Comparison of ENCODE assay signal across 1 cellular context in the genomic region with DNA sequence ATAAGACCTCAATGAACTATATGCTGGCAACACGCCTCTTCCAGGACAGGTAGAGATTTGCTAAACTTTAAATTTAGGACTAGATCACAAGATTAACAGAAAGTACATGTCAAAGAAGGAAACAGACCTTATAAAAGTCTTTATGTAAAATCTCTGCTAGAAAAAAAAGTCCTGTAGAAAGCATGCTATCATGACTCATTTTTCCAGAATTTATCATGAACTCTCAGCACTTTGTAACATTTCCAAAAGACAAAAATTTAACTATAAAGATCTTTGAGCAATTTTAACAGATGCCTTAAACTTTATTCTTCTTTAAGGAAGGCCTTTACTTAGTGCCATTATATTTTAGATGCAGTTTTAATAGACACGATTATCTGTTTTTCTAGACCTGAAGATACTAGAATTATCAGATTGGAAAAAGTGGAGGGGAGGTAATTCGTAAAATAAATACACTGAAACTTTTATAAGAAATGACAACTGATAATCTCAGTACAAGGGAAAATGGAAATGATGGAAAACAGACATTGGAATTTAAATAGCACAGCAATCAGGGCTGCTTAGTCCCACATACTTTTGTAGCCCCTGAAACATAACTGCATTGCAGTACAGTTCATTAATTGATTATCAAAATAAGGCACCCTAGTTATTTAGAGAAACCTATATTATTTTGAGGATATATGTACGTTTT.
TF ChIP-seq lines count a peak whose summit lies in the region.

No MANE protein-coding gene starts in this region.

TF ChIP-seq in IMR-90, 13 proteins besides CTCF, POLR2A, EP300 and RAD21 (continued from another document):
- TF ChIP-seq, protein P1, sequence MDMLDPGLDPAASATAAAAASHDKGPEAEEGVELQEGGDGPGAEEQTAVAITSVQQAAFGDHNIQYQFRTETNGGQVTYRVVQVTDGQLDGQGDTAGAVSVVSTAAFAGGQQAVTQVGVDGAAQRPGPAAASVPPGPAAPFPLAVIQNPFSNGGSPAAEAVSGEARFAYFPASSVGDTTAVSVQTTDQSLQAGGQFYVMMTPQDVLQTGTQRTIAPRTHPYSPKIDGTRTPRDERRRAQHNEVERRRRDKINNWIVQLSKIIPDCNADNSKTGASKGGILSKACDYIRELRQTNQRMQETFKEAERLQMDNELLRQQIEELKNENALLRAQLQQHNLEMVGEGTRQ (IDR thresholded peaks at IDR 0.05; ENCODE audit: low read depth, low read length) = no peak
- TF ChIP-seq, protein P2, sequence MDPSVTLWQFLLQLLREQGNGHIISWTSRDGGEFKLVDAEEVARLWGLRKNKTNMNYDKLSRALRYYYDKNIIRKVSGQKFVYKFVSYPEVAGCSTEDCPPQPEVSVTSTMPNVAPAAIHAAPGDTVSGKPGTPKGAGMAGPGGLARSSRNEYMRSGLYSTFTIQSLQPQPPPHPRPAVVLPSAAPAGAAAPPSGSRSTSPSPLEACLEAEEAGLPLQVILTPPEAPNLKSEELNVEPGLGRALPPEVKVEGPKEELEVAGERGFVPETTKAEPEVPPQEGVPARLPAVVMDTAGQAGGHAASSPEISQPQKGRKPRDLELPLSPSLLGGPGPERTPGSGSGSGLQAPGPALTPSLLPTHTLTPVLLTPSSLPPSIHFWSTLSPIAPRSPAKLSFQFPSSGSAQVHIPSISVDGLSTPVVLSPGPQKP (IDR thresholded peaks at IDR 0.05; ENCODE audit: borderline replicate concordance, low read depth, low read length) = no peak
- TF ChIP-seq RCOR1 (IDR thresholded peaks at IDR 0.05; ENCODE audit: insufficient replicate concordance, low read length) = no peak
- no peak for TF ChIP-seq FOS (IDR thresholded peaks at IDR 0.05; ENCODE audit: low read depth, low read length)
- no peak for TF ChIP-seq CHD1 (IDR thresholded peaks at IDR 0.05; ENCODE audit: low read depth, low read length)
- TF ChIP-seq NFE2L2 (IDR thresholded peaks at IDR 0.05; ENCODE audit: low read depth, low read length) = no peak
- TF ChIP-seq RFX5 (IDR thresholded peaks at IDR 0.05; ENCODE audit: low read depth, low read length) = no peak
- no peak for TF ChIP-seq MAZ (IDR thresholded peaks at IDR 0.05; ENCODE audit: borderline replicate concordance, low read depth, low read length)
- no peak for TF ChIP-seq BHLHE40 (IDR thresholded peaks at IDR 0.05; ENCODE audit: low read depth, low read length)
- TF ChIP-seq CEBPB (IDR thresholded peaks at IDR 0.05; ENCODE audit: low read depth, low read length) = no peak
- TF ChIP-seq MAFK (IDR thresholded peaks at IDR 0.05; ENCODE audit: low read depth, low read length) = no peak
- no peak for TF ChIP-seq SMC3 (IDR thresholded peaks at IDR 0.05; ENCODE audit: low read depth, low read length)
TF ChIP-seq in IMR-90: peak in this region for 0.
